ENCODE assay signal across 37 cellular contexts in the genomic region with DNA sequence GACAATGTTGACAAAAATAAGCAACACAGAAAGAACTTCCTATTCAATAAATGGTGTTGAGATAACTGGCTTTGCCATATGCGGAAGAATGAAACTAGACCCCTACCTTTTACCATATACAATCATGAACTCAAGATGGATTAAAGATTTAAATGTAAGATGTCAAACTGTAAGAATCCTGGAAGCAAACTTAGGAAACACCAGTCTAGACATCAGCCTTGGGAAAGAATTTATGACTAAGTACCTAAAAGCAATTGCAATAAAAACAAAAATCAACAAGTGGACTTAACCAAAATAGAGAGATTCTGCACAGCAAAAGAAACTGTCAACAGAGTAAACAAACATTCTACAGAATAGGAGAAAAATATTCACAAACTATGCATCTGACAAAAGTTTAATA. TPM values are rescaled to one million over a fixed set of nuclear protein-coding genes. Genes with fewer than 3 reads are reported as not detected.
"Had no signal": no experiment of that assay in that cellular context is flagged by ENCODE, and none has a peak within 500 bp of the region (broad histone marks: within the 10 kb centered on the region; RNA-seq: fewer than 3 reads in every experiment).

No MANE protein-coding gene starts in this region.

- H3K4me3 Mint-ChIP-seq: immature natural killer cell; natural killer cell; stimulated activated effector memory CD8-positive, alpha-beta T cell treated with anti-CD3 and anti-CD28 coated beads, Interleukin-12 subunit alpha, Interleukin-12 subunit beta, amount 100 ng/mL, for 72 hours had no signal

- DNase-seq: dermis blood vessel endothelial cell; effector memory CD4-positive, alpha-beta T cell; erythroblast; esophagus squamous epithelium; foreskin melanocyte; glutamatergic neuron; heart right ventricle; hypothalamus; immature natural killer cell; left ventricle myocardium superior; lower lobe of right lung; natural killer cell; occipital lobe; ovary; posterior cingulate gyrus; psoas muscle; right cardiac atrium; sigmoid colon; small intestine; stimulated activated CD4-positive, alpha-beta T cell treated with anti-CD3 and anti-CD28 coated beads, Interleukin-12 subunit alpha, Interleukin-12 subunit beta, amount 100 ng/mL, for 4 hours; stimulated activated CD4-positive, alpha-beta T cell treated with anti-CD3 and anti-CD28 coated beads, Interleukin-1b, Interleukin-23, amount 100 ng/mL, for 48 hours; stimulated activated CD4-positive, alpha-beta T cell treated with anti-CD3 and anti-CD28 coated beads, Interleukin-4, amount 100 ng/mL, for 24 hours; stimulated activated naive CD4-positive, alpha-beta T cell treated with Interleukin-2 at 50 U/mL for 16 hours; stomach; thyroid gland had no signal

- H3K4me3 ChIP-seq: coronary artery, esophagus squamous epithelium, heart right ventricle, lower lobe of right lung, ovary, psoas muscle, sigmoid colon, stomach, thyroid gland, vagina had no signal

- H3K27ac Mint-ChIP-seq: immature natural killer cell; natural killer cell; stimulated activated effector memory CD8-positive, alpha-beta T cell treated with anti-CD3 and anti-CD28 coated beads, Interleukin-12 subunit alpha, Interleukin-12 subunit beta, amount 100 ng/mL, for 72 hours had no signal

- H3K27ac ChIP-seq: coronary artery, esophagus squamous epithelium, heart right ventricle, lower lobe of right lung, ovary, psoas muscle, sigmoid colon, stomach, thyroid gland, vagina had no signal

- H3K36me3 ChIP-seq: esophagus squamous epithelium, heart right ventricle, lower lobe of right lung, ovary, sigmoid colon, stomach, thyroid gland, vagina had no signal

- FAIRE-seq: endothelial cell of umbilical vein, keratinocyte, small intestine had no signal

- H3K4me1 Mint-ChIP-seq: immature natural killer cell; natural killer cell; stimulated activated effector memory CD8-positive, alpha-beta T cell treated with anti-CD3 and anti-CD28 coated beads, Interleukin-12 subunit alpha, Interleukin-12 subunit beta, amount 100 ng/mL, for 72 hours had no signal

- H3K36me3 Mint-ChIP-seq: immature natural killer cell; natural killer cell; stimulated activated effector memory CD8-positive, alpha-beta T cell treated with anti-CD3 and anti-CD28 coated beads, Interleukin-12 subunit alpha, Interleukin-12 subunit beta, amount 100 ng/mL, for 72 hours had no signal

- H3K4me1 ChIP-seq: lower lobe of right lung, psoas muscle had no signal

- H3K27me3 ChIP-seq: heart right ventricle, ovary, sigmoid colon, stomach, thyroid gland, vagina had no signal

- H3K9me3 ChIP-seq: esophagus squamous epithelium, lower lobe of right lung, ovary, psoas muscle, sigmoid colon, stomach, thyroid gland, vagina had no signal

RNA-seq across cellular contexts. Expression of a gene that starts 16.1 kb away (rescaled TPM):
- total RNA-seq: chondrocyte, dermis blood vessel endothelial cell, endothelial cell of umbilical vein, heart right ventricle, left ventricle myocardium superior, mesenteric fat pad, natural killer cell, occipital lobe, psoas muscle, renal cortical epithelial cell, right cardiac atrium, temporal lobe had no signal
- polyA plus RNA-seq: endothelial cell of umbilical vein, heart right ventricle, immature natural killer cell, neural cell, ovary, psoas muscle, right cardiac atrium, small intestine had no signal

RNA-seq across cellular contexts. Expression of a gene that starts 50.7 kb away (rescaled TPM):
- total RNA-seq: chondrocyte, dermis blood vessel endothelial cell, endothelial cell of umbilical vein, esophagus squamous epithelium, heart right ventricle, left ventricle myocardium superior, lower lobe of right lung, mesenteric fat pad, natural killer cell, occipital lobe, ovary, psoas muscle, renal cortical epithelial cell, right cardiac atrium, sigmoid colon, stomach, subcutaneous adipose tissue, temporal lobe, thyroid gland, ureter, vagina had no signal
- polyA plus RNA-seq: endothelial cell of umbilical vein, heart right ventricle, immature natural killer cell, keratinocyte, neural cell, ovary, psoas muscle, right cardiac atrium, sigmoid colon, small intestine, stomach had no signal

RNA-seq across cellular contexts. Expression of a gene that starts 57.3 kb away (rescaled TPM):
- total RNA-seq: chondrocyte, dermis blood vessel endothelial cell, endothelial cell of umbilical vein, esophagus squamous epithelium, heart right ventricle, left ventricle myocardium superior, lower lobe of right lung, mesenteric fat pad, natural killer cell, occipital lobe, ovary, psoas muscle, renal cortical epithelial cell, right cardiac atrium, sigmoid colon, stomach, subcutaneous adipose tissue, temporal lobe, thyroid gland, ureter, vagina had no signal
- polyA plus RNA-seq: endothelial cell of umbilical vein, heart right ventricle, immature natural killer cell, keratinocyte, neural cell, ovary, psoas muscle, right cardiac atrium, sigmoid colon, small intestine, stomach had no signal
